23 cellular contexts compared by ENCODE assay signal in the genomic region with DNA sequence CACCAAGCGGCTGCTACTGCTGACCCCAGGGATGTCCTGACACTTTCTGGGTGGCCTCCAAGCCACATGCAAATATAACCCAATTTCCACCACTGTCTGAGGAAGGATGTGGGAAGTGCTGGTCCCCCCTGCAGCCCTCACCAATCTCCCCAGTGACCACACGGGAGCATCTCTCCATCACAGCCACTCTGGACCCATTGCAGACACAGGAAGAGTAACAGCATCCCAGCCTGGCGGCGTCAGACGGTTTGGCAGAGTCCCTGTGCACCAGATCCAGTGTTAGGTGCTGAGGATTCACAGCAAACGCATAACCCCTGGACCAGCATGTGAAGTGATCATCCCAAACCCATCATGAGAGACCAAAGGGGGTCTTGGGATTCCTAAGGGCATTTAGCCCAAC.
DNase-seq lines count a peak whose midpoint lies in the region; ATAC-seq and TF ChIP-seq lines count a peak whose summit lies in the region.
"Had no signal": no experiment of that assay in that cellular context is flagged by ENCODE, and none has a peak within 500 bp of the region (broad histone marks: within the 10 kb centered on the region; RNA-seq: fewer than 3 reads in every experiment).

No MANE protein-coding gene starts in this region.

- CTCF ChIA-PET in SK-N-SH (lab: Yijun Ruan, JAX): interaction anchor here (1.1 kb wide), 1 partner anchor 253 kb away, joined by 3 read pairs; no protein-coding TSS in a partner anchor
- CTCF ChIA-PET in CD8-positive, alpha-beta T cell (lab: Charles Lee): no interaction called here
- CTCF ChIA-PET in activated naive CD4-positive, alpha-beta T cell treated with anti-CD3 and anti-CD28 coated beads for 36 hours (lab: Charles Lee): no interaction called here

- H3K27ac ChIP-seq in SK-N-SH (ENCODE audit: low read depth in 2 of 2, low read length in 1 of 2) (no peak overlapping the region), esophagus muscularis mucosa (replicated peaks in 1 of 4) (peak overlapping the region; percentile 78 to 83 (median 80)), neuronal stem cell (replicated peaks; ENCODE audit: low read length) (no peak overlapping the region)
- no peak overlapping the region for H3K27ac ChIP-seq in CD8-positive, alpha-beta T cell (ENCODE audit: low read depth, low read length)
- H3K27ac ChIP-seq: 22Rv1, GM23248 had no signal

- no peak overlapping the region for H3K18ac ChIP-seq in neuronal stem cell (ENCODE audit: low read length)

- H2BK5ac ChIP-seq in neuronal stem cell (ENCODE audit: low read length): no peak overlapping the region

- POLR2A ChIA-PET in SK-N-SH (lab: Yijun Ruan, JAX): no interaction called here
- POLR2A ChIA-PET in CD8-positive, alpha-beta T cell (lab: Charles Lee): no interaction called here

- TF ChIP-seq EP300 in SK-N-SH (IDR thresholded peaks at IDR 0.05; ENCODE audit: borderline replicate concordance in 1 of 2, low read depth in 1 of 2, low read length in 1 of 2) (no peak), esophagus muscularis mucosa (IDR thresholded peaks at IDR 0.05) (no peak)

- no peaks in the 10 kb centered on the region for H3K79me1 ChIP-seq in neuronal stem cell (ENCODE audit: low read depth, low read length)

- H2AK5ac ChIP-seq in neuronal stem cell (ENCODE audit: low read depth, low read length): peak overlapping the region; percentile 36

- H3K4me2 ChIP-seq in SK-N-SH: no peak overlapping the region
- no peak overlapping the region for H3K4me2 ChIP-seq in neuronal stem cell (ENCODE audit: insufficient read depth, low read length, poor library complexity, severe bottlenecking)

- no peaks in the 10 kb centered on the region for H3K27me3 Mint-ChIP-seq in CD8-positive, alpha-beta T cell (ENCODE audit: low read depth)
- H3K27me3 Mint-ChIP-seq in activated naive CD4-positive, alpha-beta T cell treated with anti-CD3 and anti-CD28 coated beads for 36 hours (ENCODE audit: low read depth): no peaks in the 10 kb centered on the region

- intact Hi-C loops in esophagus muscularis mucosa (cut with DNase I): no loop called here
- intact Hi-C loops in CD8-positive, alpha-beta T cell (cut with DNase I, micrococcal nuclease): loop anchor here in 1 of 2 experiments (5.0 kb wide), 1 partner anchor 32 kb away; no protein-coding TSS in a partner anchor
- intact Hi-C loops in activated naive CD4-positive, alpha-beta T cell treated with anti-CD3 and anti-CD28 coated beads for 36 hours (cut with micrococcal nuclease): no loop called here

- H3K4me3 Mint-ChIP-seq in CD8-positive, alpha-beta T cell: no peak overlapping the region
- no peak overlapping the region for H3K4me3 Mint-ChIP-seq in activated naive CD4-positive, alpha-beta T cell treated with anti-CD3 and anti-CD28 coated beads for 36 hours
- H3K4me3 Mint-ChIP-seq: B cell, HFFc6 had no signal

- no peaks in the 10 kb centered on the region for H3K9me3 ChIP-seq in SK-N-SH
- H3K9me3 ChIP-seq in esophagus muscularis mucosa: no peaks in the 10 kb centered on the region
- H3K9me3 ChIP-seq in neuronal stem cell (replicated peaks in 1 of 2; ENCODE audit: control insufficient read depth in 2 of 2, insufficient read depth in 1 of 2, low read depth in 1 of 2, low read length in 2 of 2): no peaks in the 10 kb centered on the region
- no peaks in the 10 kb centered on the region for H3K9me3 ChIP-seq in CD8-positive, alpha-beta T cell (ENCODE audit: low read length)
- H3K9me3 ChIP-seq: HAP-1 had no signal

- H2BK12ac ChIP-seq in neuronal stem cell (ENCODE audit: low read length): no peak overlapping the region

- H4K20me1 ChIP-seq in SK-N-SH (ENCODE audit: insufficient read depth): no peaks in the 10 kb centered on the region

- no peaks in the 10 kb centered on the region for H3K9me2 ChIP-seq in SK-N-SH

- peak; percentile 32 for DNase-seq in SK-N-SH
- no peak for DNase-seq in esophagus muscularis mucosa (ENCODE audit: extremely low spot score)
- no peak for DNase-seq in neuronal stem cell (ENCODE audit: low spot score)
- DNase-seq in CD8-positive, alpha-beta T cell: no peak
- no peak for DNase-seq in SIG-M5 treated with dmso at 0.1 percent for 504 hours (lab: John Stamatoyannopoulos, UW; ENCODE audit: unreplicated experiment)
- DNase-seq in activated CD4-positive, alpha-beta T cell treated with anti-CD3 and anti-CD28 coated beads for 48 hours: no peak
- no peak for DNase-seq in activated naive CD4-positive, alpha-beta T cell treated with anti-CD3 and anti-CD28 coated beads for 36 hours
- DNase-seq: DMS153, GM23248, HFFc6, KBM-7, MM.1S, NCI-H1417, NCI-H1694, NCI-H2081, NCI-H226, NCI-H510A, NCI-H69, RPMI8226 had no signal

- peaks cover 0 to 21% of the 10 kb centered on the region in 2 experiments; a peak in 1 of 4 replicates for H3K4me1 ChIP-seq in SK-N-SH (ENCODE audit: control insufficient read depth in 1 of 2, insufficient read depth in 2 of 2, low read depth in 1 of 2, low read length in 1 of 2)
- H3K4me1 ChIP-seq in esophagus muscularis mucosa: peaks cover 0 to 30% (median 27%) of the 10 kb centered on the region in 4 donors
- H3K4me1 ChIP-seq in neuronal stem cell (ENCODE audit: control insufficient read depth in 2 of 2, insufficient read depth in 1 of 2, low read depth in 1 of 2, low read length in 2 of 2): peaks cover 3 to 9% of the 10 kb centered on the region in 2 donors
- H3K4me1 ChIP-seq in CD8-positive, alpha-beta T cell (ENCODE audit: insufficient read depth, low read length): peaks cover 3% of the 10 kb centered on the region
- H3K4me1 ChIP-seq: HAP-1 had no signal

- no peak for ATAC-seq in SK-N-SH treated with all-trans-retinoic acid at 6 μM for 48 hours
- no peak for ATAC-seq in CD8-positive, alpha-beta T cell

- no peak overlapping the region for H4K8ac ChIP-seq in neuronal stem cell (ENCODE audit: low read depth, low read length)

- H3K4ac ChIP-seq in neuronal stem cell (ENCODE audit: low read length): no peak overlapping the region

- no peak overlapping the region for H4K91ac ChIP-seq in neuronal stem cell (ENCODE audit: low read depth, low read length, poor library complexity)

- H3K27ac Mint-ChIP-seq in CD8-positive, alpha-beta T cell: no peak overlapping the region
- H3K27ac Mint-ChIP-seq in activated naive CD4-positive, alpha-beta T cell treated with anti-CD3 and anti-CD28 coated beads for 36 hours: no peak overlapping the region
- H3K27ac Mint-ChIP-seq: B cell, HFFc6 had no signal

- no peaks in the 10 kb centered on the region for H3K36me3 ChIP-seq in SK-N-SH (replicated peaks in 1 of 2; ENCODE audit: control insufficient read depth in 1 of 2, insufficient read depth in 2 of 2, low read length in 1 of 2)
- H3K36me3 ChIP-seq in esophagus muscularis mucosa: no peaks in the 10 kb centered on the region
- H3K36me3 ChIP-seq in neuronal stem cell (replicated peaks in 1 of 2; ENCODE audit: control insufficient read depth in 2 of 2, insufficient read depth in 2 of 2, low read length in 2 of 2): no peaks in the 10 kb centered on the region
- H3K36me3 ChIP-seq in CD8-positive, alpha-beta T cell (ENCODE audit: insufficient read depth, low read length): no peaks in the 10 kb centered on the region
- H3K36me3 ChIP-seq: HAP-1 had no signal

- no peak overlapping the region for H3K14ac ChIP-seq in neuronal stem cell (ENCODE audit: low read length)

- H3K27me3 ChIP-seq in SK-N-SH (ENCODE audit: insufficient read depth) (no peaks in the 10 kb centered on the region), esophagus muscularis mucosa (no peaks in the 10 kb centered on the region), neuronal stem cell (ENCODE audit: control insufficient read depth in 3 of 3, insufficient read depth in 3 of 3, low read depth in 1 of 3, low read length in 3 of 3) (peaks cover 0 to 33% (median 23%) of the 10 kb centered on the region in 3 experiments)
- no peaks in the 10 kb centered on the region for H3K27me3 ChIP-seq in CD8-positive, alpha-beta T cell (ENCODE audit: insufficient read depth, low read length)

- H3F3A ChIP-seq in SK-N-SH (replicated peaks; ENCODE audit: insufficient read depth): no peaks in the 10 kb centered on the region

- H3K9ac ChIP-seq in SK-N-SH (no peak overlapping the region), neuronal stem cell (ENCODE audit: low read depth, low read length, poor library complexity) (no peak overlapping the region)
- H3K9ac ChIP-seq: GM23248 had no signal

- no peaks in the 10 kb centered on the region for H3K36me3 Mint-ChIP-seq in CD8-positive, alpha-beta T cell
- H3K36me3 Mint-ChIP-seq in activated naive CD4-positive, alpha-beta T cell treated with anti-CD3 and anti-CD28 coated beads for 36 hours (ENCODE audit: low read depth): no peaks in the 10 kb centered on the region

- no peaks in the 10 kb centered on the region for H3K79me2 ChIP-seq in SK-N-SH (ENCODE audit: insufficient read depth)

- peak overlapping the region; percentile 8 for H3K23ac ChIP-seq in neuronal stem cell (ENCODE audit: low read depth, low read length, poor library complexity)

- H3K4me1 Mint-ChIP-seq in CD8-positive, alpha-beta T cell (ENCODE audit: low read depth): peaks cover 7% of the 10 kb centered on the region
- no peaks in the 10 kb centered on the region for H3K4me1 Mint-ChIP-seq in activated naive CD4-positive, alpha-beta T cell treated with anti-CD3 and anti-CD28 coated beads for 36 hours (ENCODE audit: low read depth)

- no peak for TF ChIP-seq CTCF in SK-N-SH (IDR thresholded peaks at IDR 0.05)
- no peak for TF ChIP-seq CTCF in esophagus muscularis mucosa (IDR thresholded peaks at IDR 0.05)
- no peak for TF ChIP-seq CTCF in CD8-positive, alpha-beta T cell (IDR thresholded peaks at IDR 0.05)

- WGBS in SK-N-SH (ENCODE audit: low lambda C conversion rate): 63% methylated on average over 6 of the region's 6 CpGs
- 80% methylated on average over 6 of the region's 6 CpGs for WGBS in esophagus muscularis mucosa
- no CpG with 5 or more reads among the region's 6 CpGs for WGBS in neuronal stem cell (ENCODE audit: extremely low coverage in 2 of 2, insufficient read length in 2 of 2, insufficient replicate concordance in 1 of 2), 2 donors

- H3K9me3 Mint-ChIP-seq in CD8-positive, alpha-beta T cell: no peaks in the 10 kb centered on the region
- no peaks in the 10 kb centered on the region for H3K9me3 Mint-ChIP-seq in activated naive CD4-positive, alpha-beta T cell treated with anti-CD3 and anti-CD28 coated beads for 36 hours
- H3K9me3 Mint-ChIP-seq: HFFc6 had no signal

- no peak for TF ChIP-seq RAD21 in SK-N-SH (IDR thresholded peaks at IDR 0.05; ENCODE audit: low read length)

- TF ChIP-seq POLR2A in esophagus muscularis mucosa (IDR thresholded peaks at IDR 0.05; ENCODE audit: low read depth): no peak

- no peak overlapping the region for H3K4me3 ChIP-seq in SK-N-SH (ENCODE audit: low read depth in 2 of 2, low read length in 1 of 2)
- H3K4me3 ChIP-seq in esophagus muscularis mucosa: no peak overlapping the region
- H3K4me3 ChIP-seq in neuronal stem cell (ENCODE audit: low read length in 2 of 2): no peak overlapping the region
- H3K4me3 ChIP-seq in CD8-positive, alpha-beta T cell (ENCODE audit: low read depth, low read length): no peak overlapping the region
- H3K4me3 ChIP-seq: GM23248, HAP-1 had no signal

- no peak overlapping the region for H2BK120ac ChIP-seq in neuronal stem cell (ENCODE audit: low read depth, low read length)

- peak overlapping the region; percentile 84 for H2BK15ac ChIP-seq in neuronal stem cell (ENCODE audit: low read length)

- no peak overlapping the region for H2AFZ ChIP-seq in SK-N-SH (ENCODE audit: low read depth)
- H2AFZ ChIP-seq in neuronal stem cell (ENCODE audit: low read length): no peak overlapping the region
- H2AFZ ChIP-seq: GM23248 had no signal

Comparison
In these comparisons a context has a peak if more than half of its experiments do, and no peak if none do; other contexts are left out.
1. H3K27ac ChIP-seq: peak in esophagus muscularis mucosa (4 of 4); none in SK-N-SH (0 of 2), neuronal stem cell (single experiment) and CD8-positive, alpha-beta T cell (single experiment).